ENCODE assay signal across 34 cellular contexts in the genomic region with DNA sequence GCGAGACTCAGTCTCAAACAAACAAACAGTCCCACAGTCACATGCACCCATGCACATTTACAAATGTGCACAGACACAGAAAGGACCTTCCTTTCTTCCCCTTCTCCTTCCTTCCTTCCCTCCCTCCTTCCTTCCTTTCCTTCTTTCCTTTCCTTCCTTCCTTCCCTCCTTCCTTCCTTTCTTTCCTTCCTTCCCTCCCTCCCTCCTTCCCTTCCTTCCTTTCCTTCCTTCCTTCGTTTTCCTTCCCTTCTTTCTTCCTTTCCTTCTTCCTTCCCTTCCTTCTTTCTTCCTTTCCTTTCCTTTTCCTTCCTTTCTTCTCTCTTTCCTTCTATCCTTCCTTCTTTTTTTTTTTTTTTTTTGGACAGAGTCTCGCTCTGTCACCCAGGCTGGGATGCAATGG. TPM values are rescaled to one million over a fixed set of nuclear protein-coding genes. Genes with fewer than 3 reads are reported as not detected.
"Had no signal": no experiment of that assay in that cellular context is flagged by ENCODE, and none has a peak within 500 bp of the region (broad histone marks: within the 10 kb centered on the region; RNA-seq: fewer than 3 reads in every experiment).

No MANE protein-coding gene starts in this region.

- H3K9me3 Mint-ChIP-seq: activated B cell treated with CpG ODN at 0.5 μM for 24 hours had no signal

- H3K4me3 ChIP-seq: ascending aorta, breast epithelium, cardiac muscle cell, colonic mucosa, esophagus squamous epithelium, gastroesophageal sphincter had no signal

- H3K27ac Mint-ChIP-seq: activated B cell treated with CpG ODN at 0.5 μM for 24 hours; activated CD8-positive, alpha-beta T cell treated with anti-CD3 and anti-CD28 coated beads for 36 hours; activated naive CD4-positive, alpha-beta T cell treated with anti-CD3 and anti-CD28 coated beads, Interleukin-2, amount 10 ng/mL, durations not matched to agents 7 days and 5 days; activated naive CD4-positive, alpha-beta T cell treated with anti-CD3 and anti-CD28 coated beads, Interleukin-2, amount 50 U/mL, for 72 hours; activated naive CD8-positive, alpha-beta T cell treated with anti-CD3 and anti-CD28 coated beads, Interleukin-2, amount 10 ng/mL, durations not matched to agents 7 days and 5 days; brain had no signal

- H3K4me1 Mint-ChIP-seq: activated naive CD8-positive, alpha-beta T cell treated with anti-CD3 and anti-CD28 coated beads, Interleukin-2, amount 10 ng/mL, durations not matched to agents 7 days and 5 days; brain had no signal

- H3K4me3 Mint-ChIP-seq: activated B cell treated with CpG ODN at 0.5 μM for 24 hours; activated CD8-positive, alpha-beta T cell treated with anti-CD3 and anti-CD28 coated beads for 36 hours; activated naive CD4-positive, alpha-beta T cell treated with anti-CD3 and anti-CD28 coated beads, Interleukin-2, amount 10 ng/mL, durations not matched to agents 7 days and 5 days; activated naive CD8-positive, alpha-beta T cell treated with anti-CD3 and anti-CD28 coated beads, Interleukin-2, amount 10 ng/mL, durations not matched to agents 7 days and 5 days; brain had no signal

- H3K4me1 ChIP-seq: ascending aorta, breast epithelium, colonic mucosa, gastroesophageal sphincter had no signal

- H3K27ac ChIP-seq: ascending aorta, breast epithelium, cardiac muscle cell, colonic mucosa, epithelial cell of prostate, esophagus squamous epithelium, gastroesophageal sphincter, WERI-Rb-1 had no signal

- H3K27me3 ChIP-seq: ascending aorta, breast epithelium, cardiac muscle cell, colonic mucosa had no signal

- H3K27me3 Mint-ChIP-seq: activated CD8-positive, alpha-beta T cell treated with anti-CD3 and anti-CD28 coated beads for 36 hours; activated naive CD8-positive, alpha-beta T cell treated with anti-CD3 and anti-CD28 coated beads, Interleukin-2, amount 10 ng/mL, durations not matched to agents 7 days and 5 days had no signal

- H3K9me3 ChIP-seq: ascending aorta, breast epithelium, colonic mucosa, esophagus squamous epithelium, gastroesophageal sphincter had no signal

- H3K36me3 Mint-ChIP-seq: activated naive CD4-positive, alpha-beta T cell treated with anti-CD3 and anti-CD28 coated beads, Interleukin-2, amount 10 ng/mL, durations not matched to agents 7 days and 5 days; activated naive CD8-positive, alpha-beta T cell treated with anti-CD3 and anti-CD28 coated beads, Interleukin-2, amount 10 ng/mL, durations not matched to agents 7 days and 5 days; brain had no signal

- ATAC-seq: activated CD4-positive, CD25-positive, alpha-beta regulatory T cell treated with anti-CD3 and anti-CD28 coated beads, Interleukin-2, amount 50 U/mL, for 24 hours; activated CD8-positive, alpha-beta T cell treated with anti-CD3 and anti-CD28 coated beads for 36 hours; activated naive CD4-positive, alpha-beta T cell treated with anti-CD3 and anti-CD28 coated beads, Interleukin-2, amount 50 U/mL, for 72 hours; gastroesophageal sphincter had no signal

- DNase-seq: activated B cell treated with CpG ODN at 0.5 μM for 24 hours; activated CD4-positive, alpha-beta T cell treated with anti-CD3 and anti-CD28 coated beads for 48 hours; activated CD4-positive, alpha-beta T cell treated with anti-CD3 and anti-CD28 coated beads, Interleukin-2, amount 50 U/mL, for 1 hour; activated CD4-positive, alpha-beta T cell treated with anti-CD3 and anti-CD28 coated beads, Interleukin-2, amount 50 U/mL, for 48 hours; activated CD8-positive, alpha-beta memory T cell treated with anti-CD3 and anti-CD28 coated beads for 24 hours; activated CD8-positive, alpha-beta T cell treated with anti-CD3 and anti-CD28 coated beads for 36 hours; activated gamma-delta T cell; activated naive CD4-positive, alpha-beta T cell; activated naive CD4-positive, alpha-beta T cell treated with anti-CD3 and anti-CD28 coated beads, Interleukin-2, amount 10 ng/mL, durations not matched to agents 7 days and 5 days; activated naive CD8-positive, alpha-beta T cell treated with anti-CD3 and anti-CD28 coated beads, Interleukin-2, amount 10 ng/mL, durations not matched to agents 7 days and 5 days; activated T-cell treated with anti-CD3 and anti-CD28 coated beads, Interleukin-2, amount 50 U/mL, for 48 hours; central memory CD4-positive, alpha-beta T cell; cerebellar nuclear complex; colonic mucosa; effector CD8-positive, alpha-beta T cell; esophagus squamous epithelium; foreskin melanocyte; T-helper 1 cell; T1000; WERI-Rb-1 had no signal

- H3K36me3 ChIP-seq: ascending aorta, breast epithelium, cardiac muscle cell, colonic mucosa, esophagus squamous epithelium, gastroesophageal sphincter, WERI-Rb-1 had no signal

RNA-seq across cellular contexts. Expression of gene EBI3, which starts 16.2 kb away (rescaled TPM):
- total RNA-seq: ascending aorta, cardiac muscle cell, fibroblast of lung had no signal
- polyA plus RNA-seq: cardiac muscle cell had no signal

RNA-seq across cellular contexts. Expression of gene ANKRD24, which starts 30.6 kb away (rescaled TPM):
- total RNA-seq: ascending aorta had no signal

RNA-seq across cellular contexts. Expression of gene CREB3L3, which starts 59.7 kb away (rescaled TPM):
- total RNA-seq: activated B cell treated with CpG ODN at 0.5 μM for 24 hours; activated CD8-positive, alpha-beta T cell treated with anti-CD3 and anti-CD28 coated beads for 36 hours; activated naive CD8-positive, alpha-beta T cell treated with anti-CD3 and anti-CD28 coated beads, Interleukin-2, amount 10 ng/mL, durations not matched to agents 7 days and 5 days; breast epithelium; cardiac muscle cell; dermis microvascular lymphatic vessel endothelial cell; endothelial cell of umbilical vein; esophagus squamous epithelium; fibroblast of villous mesenchyme; gastroesophageal sphincter; glomerular endothelial cell had no signal
- polyA plus RNA-seq: cardiac muscle cell, endothelial cell of umbilical vein, esophagus, fibroblast of lung had no signal
